Comparison of ENCODE assay signal across 8 cellular contexts in genomic region chr1:98046031-98046641, GRCh38.
DNase-seq lines count a peak whose midpoint lies in the region; ATAC-seq and TF ChIP-seq lines count a peak whose summit lies in the region.

No MANE protein-coding gene starts in this region.

- H3K27me3 ChIP-seq in mesendoderm (ENCODE audit: insufficient read depth, low read length, poor library complexity), result peaks cover 38% of the 10 kb centered on the region

- H3K9ac ChIP-seq in ES-I3 (ENCODE audit: low read depth, low read length), result peak overlapping the region; percentile 66; the same call in 1 of the 2 replicates
- no peak overlapping the region for H3K9ac ChIP-seq in mesendoderm (ENCODE audit: low read length)

- H4K5ac ChIP-seq in mesendoderm (ENCODE audit: low read length), result no peak overlapping the region

- no CpG with 5 or more reads among the region's 29 CpGs for WGBS in mesendoderm (ENCODE audit: extremely low coverage, insufficient coverage, low lambda C conversion rate)

- H3K4me1 ChIP-seq in ES-I3 (ENCODE audit: insufficient read depth, low read length) (no peaks in the 10 kb centered on the region), mesendoderm (ENCODE audit: control insufficient read depth, low read depth, low read length) (no peaks in the 10 kb centered on the region)

- no peak for ATAC-seq in HG03039 (IDR thresholded peaks at IDR 0.05; ENCODE audit: unreplicated experiment)

- peak overlapping the region; percentile 83 for H3K4me3 ChIP-seq in choroid plexus epithelial cell (ENCODE audit: low read depth, low read length)
- H3K4me3 ChIP-seq in mesendoderm (ENCODE audit: low read length), result no peak overlapping the region

- no peaks in the 10 kb centered on the region for H3K79me2 ChIP-seq in mesendoderm (ENCODE audit: control insufficient read depth, insufficient read depth, low read length)

- H3K9me3 ChIP-seq in ES-I3 (ENCODE audit: control insufficient read depth, insufficient read depth, low read length), result no peaks in the 10 kb centered on the region

- no peak overlapping the region for H4K8ac ChIP-seq in mesendoderm (ENCODE audit: low read depth, low read length)

- no peak overlapping the region for H2BK5ac ChIP-seq in mesendoderm (ENCODE audit: low read length)

- DNase-seq in NCI-H82 treated with DMSO at 0.1 percent for 48 hours (lab: John Stamatoyannopoulos, UW; ENCODE audit: unreplicated experiment) (peak; percentile 38), choroid plexus epithelial cell (ENCODE audit: low read depth) (peak; percentile 51), mesendoderm (peak; percentile 44), activated gamma-delta T cell treated with Interleukin-2 at 50 U/mL for 16 hours (no peak), NCI-H226 (no peak), iPS-NIHi7 (ENCODE audit: extremely low spot score) (no peak)

- H3K36me3 ChIP-seq in ES-I3 (ENCODE audit: insufficient read depth, low read length) (no peaks in the 10 kb centered on the region), mesendoderm (ENCODE audit: control insufficient read depth, insufficient read depth, low read length) (no peaks in the 10 kb centered on the region)

- H2AK5ac ChIP-seq in mesendoderm (ENCODE audit: low read length), result no peak overlapping the region

- no peak overlapping the region for H3K27ac ChIP-seq in mesendoderm (ENCODE audit: low read depth, low read length)

- no peak for TF ChIP-seq CTCF in choroid plexus epithelial cell (conservative IDR thresholded peaks at IDR 0.05; ENCODE audit: low read depth, low read length)

- H2BK15ac ChIP-seq in mesendoderm (replicated peaks; ENCODE audit: low read depth), result no peak overlapping the region

- H3K79me1 ChIP-seq in mesendoderm (ENCODE audit: low read length), result no peaks in the 10 kb centered on the region

- H3K4ac ChIP-seq in mesendoderm (ENCODE audit: low read depth, low read length), result no peak overlapping the region

- H3K56ac ChIP-seq in mesendoderm (ENCODE audit: low read length), result no peak overlapping the region

- H3K18ac ChIP-seq in mesendoderm (ENCODE audit: low read length), result no peak overlapping the region

- no peak overlapping the region for H3K23ac ChIP-seq in mesendoderm (ENCODE audit: low read length)

- H3K4me2 ChIP-seq in mesendoderm (ENCODE audit: low read length), result peak overlapping the region; percentile 59

- H2BK120ac ChIP-seq in mesendoderm (ENCODE audit: low read depth, low read length), result no peak overlapping the region

Comparison
In these comparisons a context has a peak if more than half of its experiments do, and no peak if none do; other contexts are left out.
1. DNase-seq: peak in NCI-H82 treated with DMSO at 0.1 percent for 48 hours (single experiment), choroid plexus epithelial cell (single experiment) and mesendoderm (single experiment); none in activated gamma-delta T cell treated with Interleukin-2 at 50 U/mL for 16 hours (single experiment), NCI-H226 (single experiment) and iPS-NIHi7 (single experiment).